27 cellular contexts compared by ENCODE assay signal in the genomic region with DNA sequence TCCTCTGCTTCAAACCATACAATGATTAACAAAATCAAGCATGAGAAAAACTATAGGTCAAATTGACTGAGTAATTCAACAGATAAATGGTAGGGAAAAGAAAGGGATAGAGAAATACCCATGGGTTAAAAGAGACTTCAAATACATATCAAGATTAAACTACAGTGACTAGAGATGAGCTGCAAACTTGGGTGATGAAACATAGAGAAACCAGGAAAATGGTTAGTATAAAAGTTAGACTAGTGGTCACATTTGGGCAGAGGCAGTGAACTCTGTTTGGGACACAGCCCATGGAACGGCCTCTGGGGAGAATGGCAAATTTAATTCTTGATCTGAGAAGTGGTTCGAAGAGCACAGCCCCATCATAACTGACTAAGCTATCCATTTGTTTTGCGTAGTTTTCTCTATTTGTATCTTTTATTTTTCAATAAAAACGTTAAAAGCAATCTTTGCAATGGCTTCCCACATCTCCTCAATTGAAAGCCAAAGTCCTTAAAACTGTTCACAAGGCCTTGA.
"Had no signal": no experiment of that assay in that cellular context is flagged by ENCODE, and none has a peak within 500 bp of the region (broad histone marks: within the 10 kb centered on the region; RNA-seq: fewer than 3 reads in every experiment).

No MANE protein-coding gene starts in this region.

- H3K4me2 ChIP-seq: neural progenitor cell had no signal

- H3K27ac ChIP-seq: neural progenitor cell, ovary, parathyroid adenoma, psoas muscle, right lobe of liver, sigmoid colon, stomach, thoracic aorta, thyroid gland, tibial nerve, upper lobe of left lung, vagina had no signal

- H3K36me3 Mint-ChIP-seq: stimulated activated effector memory CD8-positive, alpha-beta T cell treated with anti-CD3 and anti-CD28 coated beads, Interleukin-12 subunit alpha, Interleukin-12 subunit beta, amount 100 ng/mL, for 72 hours had no signal

- H3K27me3 Mint-ChIP-seq: progenitor cell of endocrine pancreas had no signal

- H3K27ac Mint-ChIP-seq: nephron; neural progenitor cell; progenitor cell of endocrine pancreas; stimulated activated effector memory CD8-positive, alpha-beta T cell treated with anti-CD3 and anti-CD28 coated beads, Interleukin-12 subunit alpha, Interleukin-12 subunit beta, amount 100 ng/mL, for 72 hours; stimulated activated naive B cell treated with anti-CD40 and anti-IgM and Interleukin-4, amounts not matched to agents 10 μg/mL and 1 μg/mL and 100 μg/mL, for 72 hours; stimulated activated naive CD8-positive, alpha-beta T cell treated with anti-CD3 and anti-CD28 coated beads, Interleukin-15, Interleukin-2, amounts not matched to agents 100 ng/mL and 50 ng/mL, for 24 hours had no signal

- ATAC-seq: psoas muscle; right cardiac atrium; right lobe of liver; stimulated activated effector memory CD8-positive, alpha-beta T cell treated with anti-CD3 and anti-CD28 coated beads, Interleukin-12 subunit alpha, Interleukin-12 subunit beta, amount 100 ng/mL, for 72 hours; stimulated activated naive B cell treated with anti-CD40 and anti-IgM and Interleukin-4, amounts not matched to agents 10 μg/mL and 1 μg/mL and 100 μg/mL, for 72 hours had no signal

- H3K36me3 ChIP-seq: ovary, right lobe of liver, sigmoid colon, stomach, thoracic aorta, thyroid gland, tibial nerve, upper lobe of left lung, vagina had no signal

- H3K9me3 ChIP-seq: ovary, right lobe of liver, thyroid gland, upper lobe of left lung, vagina had no signal

- H3K27me3 ChIP-seq: neural progenitor cell, ovary, right lobe of liver, sigmoid colon, stomach, thyroid gland, tibial nerve, upper lobe of left lung, vagina had no signal

- H3K9ac ChIP-seq: neural progenitor cell, parathyroid adenoma had no signal

- H3K4me1 ChIP-seq: neural progenitor cell, parathyroid adenoma, psoas muscle, sigmoid colon, stomach, thyroid gland, tibial nerve, upper lobe of left lung, vagina had no signal

- DNase-seq: occipital lobe; ovary; posterior cingulate gyrus; psoas muscle; right cardiac atrium; right lobe of liver; sigmoid colon; small intestine; stimulated activated CD4-positive, alpha-beta T cell treated with anti-CD3 and anti-CD28 coated beads, Interleukin-15, amount 100 ng/mL, for 24 hours; stimulated activated CD4-positive, alpha-beta T cell treated with anti-CD3 and anti-CD28 coated beads, Interleukin-2, amount 100 ng/mL, for 24 hours; stimulated activated CD4-positive, alpha-beta T cell treated with anti-CD3 and anti-CD28 coated beads, Interleukin-2, amount 100 ng/mL, for 48 hours; stimulated activated CD4-positive, alpha-beta T cell treated with anti-CD3 and anti-CD28 coated beads, Interleukin-4, amount 100 ng/mL, for 24 hours; stimulated activated naive B cell treated with anti-CD40 and anti-IgM and Interleukin-4, amounts not matched to agents 10 μg/mL and 1 μg/mL and 100 μg/mL, for 72 hours; stimulated activated naive CD4-positive, alpha-beta T cell treated with Interleukin-2 at 50 U/mL for 16 hours; stomach; thyroid gland; trophoblast cell; upper lobe of left lung had no signal

- H3K4me3 Mint-ChIP-seq: nephron; neural progenitor cell; stimulated activated effector memory CD8-positive, alpha-beta T cell treated with anti-CD3 and anti-CD28 coated beads, Interleukin-12 subunit alpha, Interleukin-12 subunit beta, amount 100 ng/mL, for 72 hours; stimulated activated naive B cell treated with anti-CD40 and anti-IgM and Interleukin-4, amounts not matched to agents 10 μg/mL and 1 μg/mL and 100 μg/mL, for 72 hours; stimulated activated naive CD8-positive, alpha-beta T cell treated with anti-CD3 and anti-CD28 coated beads, Interleukin-15, Interleukin-2, amounts not matched to agents 100 ng/mL and 50 ng/mL, for 24 hours had no signal

- H3K4me1 Mint-ChIP-seq: neural progenitor cell; stimulated activated naive B cell treated with anti-CD40 and anti-IgM and Interleukin-4, amounts not matched to agents 10 μg/mL and 1 μg/mL and 100 μg/mL, for 72 hours had no signal

- H3K79me2 ChIP-seq: parathyroid adenoma had no signal

- H3K4me3 ChIP-seq: neural progenitor cell, ovary, psoas muscle, right lobe of liver, sigmoid colon, stomach, thoracic aorta, thyroid gland, tibial nerve, upper lobe of left lung, vagina had no signal

- H2AFZ ChIP-seq: neural progenitor cell, parathyroid adenoma had no signal
